ENCODE assay signal across 1 cellular context in the genomic region with DNA sequence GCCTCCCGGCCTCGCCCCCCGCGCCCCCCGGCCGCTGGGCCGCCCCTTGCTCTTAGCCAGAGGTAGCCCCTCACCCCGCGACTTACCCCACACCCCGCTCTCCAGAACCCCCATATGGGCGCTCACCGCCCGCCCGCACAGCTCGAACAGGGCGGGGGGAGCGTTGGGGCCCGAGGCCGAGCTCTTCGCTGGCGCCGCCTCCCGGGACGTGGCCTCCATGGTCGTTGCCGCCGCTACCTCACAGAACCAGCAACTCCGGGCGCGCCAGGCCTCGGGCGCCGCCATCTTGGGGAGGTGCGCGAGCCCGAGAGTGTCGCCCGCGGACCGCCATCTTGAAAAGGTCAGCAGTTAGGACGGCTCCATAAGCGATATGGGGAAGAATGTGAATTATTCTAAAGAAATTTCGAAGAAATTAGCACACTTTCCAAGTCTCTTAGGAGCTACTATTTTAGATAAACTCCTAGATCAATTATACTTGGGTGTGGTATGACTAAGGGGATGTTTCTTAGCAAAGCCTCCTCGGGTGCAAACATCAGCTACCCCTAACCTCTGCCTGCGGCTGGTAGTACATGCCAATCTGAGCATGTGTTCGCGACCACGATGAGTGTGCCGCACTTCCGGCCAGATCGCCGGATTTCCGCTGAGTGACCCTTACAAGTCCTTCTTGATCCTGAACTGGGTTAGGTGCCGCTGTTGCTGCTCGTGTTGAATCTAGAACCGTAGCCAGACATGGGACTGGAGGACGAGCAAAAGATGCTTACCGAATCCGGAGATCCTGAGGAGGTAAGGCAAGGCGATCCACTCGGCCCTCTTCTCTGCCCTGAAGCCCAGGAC.
A peak's percentile ranks its signal among the peaks of the same experiment; 100 is the strongest.
TF ChIP-seq lines count a peak whose summit lies in the region.

A gene with protein sequence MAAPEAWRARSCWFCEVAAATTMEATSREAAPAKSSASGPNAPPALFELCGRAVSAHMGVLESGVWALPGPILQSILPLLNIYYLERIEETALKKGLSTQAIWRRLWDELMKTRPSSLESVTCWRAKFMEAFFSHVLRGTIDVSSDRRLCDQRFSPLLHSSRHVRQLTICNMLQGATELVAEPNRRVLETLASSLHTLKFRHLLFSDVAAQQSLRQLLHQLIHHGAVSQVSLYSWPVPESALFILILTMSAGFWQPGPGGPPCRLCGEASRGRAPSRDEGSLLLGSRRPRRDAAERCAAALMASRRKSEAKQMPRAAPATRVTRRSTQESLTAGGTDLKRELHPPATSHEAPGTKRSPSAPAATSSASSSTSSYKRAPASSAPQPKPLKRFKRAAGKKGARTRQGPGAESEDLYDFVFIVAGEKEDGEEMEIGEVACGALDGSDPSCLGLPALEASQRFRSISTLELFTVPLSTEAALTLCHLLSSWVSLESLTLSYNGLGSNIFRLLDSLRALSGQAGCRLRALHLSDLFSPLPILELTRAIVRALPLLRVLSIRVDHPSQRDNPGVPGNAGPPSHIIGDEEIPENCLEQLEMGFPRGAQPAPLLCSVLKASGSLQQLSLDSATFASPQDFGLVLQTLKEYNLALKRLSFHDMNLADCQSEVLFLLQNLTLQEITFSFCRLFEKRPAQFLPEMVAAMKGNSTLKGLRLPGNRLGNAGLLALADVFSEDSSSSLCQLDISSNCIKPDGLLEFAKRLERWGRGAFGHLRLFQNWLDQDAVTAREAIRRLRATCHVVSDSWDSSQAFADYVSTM (minus strand): TSS at position 579 of the 834 bp plus-strand sequence. CDS start 294 bp downstream, at position 285.
A gene (plus strand): TSS at position 661 of the 834 bp plus-strand sequence. CDS start 69 bp downstream, at position 730.

TF ChIP-seq in K562, 482 proteins besides CTCF, POLR2A, EP300 and RAD21 (continued from another document and continues in another):
- TF ChIP-seq, protein P1, sequence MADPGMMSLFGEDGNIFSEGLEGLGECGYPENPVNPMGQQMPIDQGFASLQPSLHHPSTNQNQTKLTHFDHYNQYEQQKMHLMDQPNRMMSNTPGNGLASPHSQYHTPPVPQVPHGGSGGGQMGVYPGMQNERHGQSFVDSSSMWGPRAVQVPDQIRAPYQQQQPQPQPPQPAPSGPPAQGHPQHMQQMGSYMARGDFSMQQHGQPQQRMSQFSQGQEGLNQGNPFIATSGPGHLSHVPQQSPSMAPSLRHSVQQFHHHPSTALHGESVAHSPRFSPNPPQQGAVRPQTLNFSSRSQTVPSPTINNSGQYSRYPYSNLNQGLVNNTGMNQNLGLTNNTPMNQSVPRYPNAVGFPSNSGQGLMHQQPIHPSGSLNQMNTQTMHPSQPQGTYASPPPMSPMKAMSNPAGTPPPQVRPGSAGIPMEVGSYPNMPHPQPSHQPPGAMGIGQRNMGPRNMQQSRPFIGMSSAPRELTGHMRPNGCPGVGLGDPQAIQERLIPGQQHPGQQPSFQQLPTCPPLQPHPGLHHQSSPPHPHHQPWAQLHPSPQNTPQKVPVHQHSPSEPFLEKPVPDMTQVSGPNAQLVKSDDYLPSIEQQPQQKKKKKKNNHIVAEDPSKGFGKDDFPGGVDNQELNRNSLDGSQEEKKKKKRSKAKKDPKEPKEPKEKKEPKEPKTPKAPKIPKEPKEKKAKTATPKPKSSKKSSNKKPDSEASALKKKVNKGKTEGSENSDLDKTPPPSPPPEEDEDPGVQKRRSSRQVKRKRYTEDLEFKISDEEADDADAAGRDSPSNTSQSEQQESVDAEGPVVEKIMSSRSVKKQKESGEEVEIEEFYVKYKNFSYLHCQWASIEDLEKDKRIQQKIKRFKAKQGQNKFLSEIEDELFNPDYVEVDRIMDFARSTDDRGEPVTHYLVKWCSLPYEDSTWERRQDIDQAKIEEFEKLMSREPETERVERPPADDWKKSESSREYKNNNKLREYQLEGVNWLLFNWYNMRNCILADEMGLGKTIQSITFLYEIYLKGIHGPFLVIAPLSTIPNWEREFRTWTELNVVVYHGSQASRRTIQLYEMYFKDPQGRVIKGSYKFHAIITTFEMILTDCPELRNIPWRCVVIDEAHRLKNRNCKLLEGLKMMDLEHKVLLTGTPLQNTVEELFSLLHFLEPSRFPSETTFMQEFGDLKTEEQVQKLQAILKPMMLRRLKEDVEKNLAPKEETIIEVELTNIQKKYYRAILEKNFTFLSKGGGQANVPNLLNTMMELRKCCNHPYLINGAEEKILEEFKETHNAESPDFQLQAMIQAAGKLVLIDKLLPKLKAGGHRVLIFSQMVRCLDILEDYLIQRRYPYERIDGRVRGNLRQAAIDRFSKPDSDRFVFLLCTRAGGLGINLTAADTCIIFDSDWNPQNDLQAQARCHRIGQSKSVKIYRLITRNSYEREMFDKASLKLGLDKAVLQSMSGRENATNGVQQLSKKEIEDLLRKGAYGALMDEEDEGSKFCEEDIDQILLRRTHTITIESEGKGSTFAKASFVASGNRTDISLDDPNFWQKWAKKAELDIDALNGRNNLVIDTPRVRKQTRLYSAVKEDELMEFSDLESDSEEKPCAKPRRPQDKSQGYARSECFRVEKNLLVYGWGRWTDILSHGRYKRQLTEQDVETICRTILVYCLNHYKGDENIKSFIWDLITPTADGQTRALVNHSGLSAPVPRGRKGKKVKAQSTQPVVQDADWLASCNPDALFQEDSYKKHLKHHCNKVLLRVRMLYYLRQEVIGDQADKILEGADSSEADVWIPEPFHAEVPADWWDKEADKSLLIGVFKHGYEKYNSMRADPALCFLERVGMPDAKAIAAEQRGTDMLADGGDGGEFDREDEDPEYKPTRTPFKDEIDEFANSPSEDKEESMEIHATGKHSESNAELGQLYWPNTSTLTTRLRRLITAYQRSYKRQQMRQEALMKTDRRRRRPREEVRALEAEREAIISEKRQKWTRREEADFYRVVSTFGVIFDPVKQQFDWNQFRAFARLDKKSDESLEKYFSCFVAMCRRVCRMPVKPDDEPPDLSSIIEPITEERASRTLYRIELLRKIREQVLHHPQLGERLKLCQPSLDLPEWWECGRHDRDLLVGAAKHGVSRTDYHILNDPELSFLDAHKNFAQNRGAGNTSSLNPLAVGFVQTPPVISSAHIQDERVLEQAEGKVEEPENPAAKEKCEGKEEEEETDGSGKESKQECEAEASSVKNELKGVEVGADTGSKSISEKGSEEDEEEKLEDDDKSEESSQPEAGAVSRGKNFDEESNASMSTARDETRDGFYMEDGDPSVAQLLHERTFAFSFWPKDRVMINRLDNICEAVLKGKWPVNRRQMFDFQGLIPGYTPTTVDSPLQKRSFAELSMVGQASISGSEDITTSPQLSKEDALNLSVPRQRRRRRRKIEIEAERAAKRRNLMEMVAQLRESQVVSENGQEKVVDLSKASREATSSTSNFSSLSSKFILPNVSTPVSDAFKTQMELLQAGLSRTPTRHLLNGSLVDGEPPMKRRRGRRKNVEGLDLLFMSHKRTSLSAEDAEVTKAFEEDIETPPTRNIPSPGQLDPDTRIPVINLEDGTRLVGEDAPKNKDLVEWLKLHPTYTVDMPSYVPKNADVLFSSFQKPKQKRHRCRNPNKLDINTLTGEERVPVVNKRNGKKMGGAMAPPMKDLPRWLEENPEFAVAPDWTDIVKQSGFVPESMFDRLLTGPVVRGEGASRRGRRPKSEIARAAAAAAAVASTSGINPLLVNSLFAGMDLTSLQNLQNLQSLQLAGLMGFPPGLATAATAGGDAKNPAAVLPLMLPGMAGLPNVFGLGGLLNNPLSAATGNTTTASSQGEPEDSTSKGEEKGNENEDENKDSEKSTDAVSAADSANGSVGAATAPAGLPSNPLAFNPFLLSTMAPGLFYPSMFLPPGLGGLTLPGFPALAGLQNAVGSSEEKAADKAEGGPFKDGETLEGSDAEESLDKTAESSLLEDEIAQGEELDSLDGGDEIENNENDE (IDR thresholded peaks at IDR 0.05; ENCODE audit: low read depth, low read length) = no peak
- TF ChIP-seq NFATC3 (IDR thresholded peaks at IDR 0.05) (no peak), ZKSCAN3 (CRISPR knock-in tag; IDR thresholded peaks at IDR 0.05) (no peak), CHD2 (IDR thresholded peaks at IDR 0.05; ENCODE audit: low read depth, low read length) (no peak), HDAC3 (IDR thresholded peaks at IDR 0.05; ENCODE audit: borderline replicate concordance, partially characterized antibody) (no peak), KDM1A (IDR thresholded peaks at IDR 0.05) (no peak), SMAD4 (CRISPR knock-in tag; conservative IDR thresholded peaks at IDR 0.05) (peak; percentile 62), KDM5B (IDR thresholded peaks at IDR 0.05; ENCODE audit: insufficient replicate concordance, low read depth, low read length) (peak; percentile 94), NRF1 (conservative IDR thresholded peaks at IDR 0.05 in 1 of 2, IDR thresholded peaks at IDR 0.05 in 1 of 2) (peak; percentile 77 to 81), MYC (IDR thresholded peaks at IDR 0.05; ENCODE audit: low read depth, low read length) (peak; percentile 97), MYC (CRISPR knock-in tag; IDR thresholded peaks at IDR 0.05; ENCODE audit: borderline replicate concordance, low read depth) (peak; percentile 99), SAFB2 (IDR thresholded peaks at IDR 0.05; ENCODE audit: borderline replicate concordance, low read depth, low read length, severe bottlenecking) (no peak)
- TF ChIP-seq, protein P2, sequence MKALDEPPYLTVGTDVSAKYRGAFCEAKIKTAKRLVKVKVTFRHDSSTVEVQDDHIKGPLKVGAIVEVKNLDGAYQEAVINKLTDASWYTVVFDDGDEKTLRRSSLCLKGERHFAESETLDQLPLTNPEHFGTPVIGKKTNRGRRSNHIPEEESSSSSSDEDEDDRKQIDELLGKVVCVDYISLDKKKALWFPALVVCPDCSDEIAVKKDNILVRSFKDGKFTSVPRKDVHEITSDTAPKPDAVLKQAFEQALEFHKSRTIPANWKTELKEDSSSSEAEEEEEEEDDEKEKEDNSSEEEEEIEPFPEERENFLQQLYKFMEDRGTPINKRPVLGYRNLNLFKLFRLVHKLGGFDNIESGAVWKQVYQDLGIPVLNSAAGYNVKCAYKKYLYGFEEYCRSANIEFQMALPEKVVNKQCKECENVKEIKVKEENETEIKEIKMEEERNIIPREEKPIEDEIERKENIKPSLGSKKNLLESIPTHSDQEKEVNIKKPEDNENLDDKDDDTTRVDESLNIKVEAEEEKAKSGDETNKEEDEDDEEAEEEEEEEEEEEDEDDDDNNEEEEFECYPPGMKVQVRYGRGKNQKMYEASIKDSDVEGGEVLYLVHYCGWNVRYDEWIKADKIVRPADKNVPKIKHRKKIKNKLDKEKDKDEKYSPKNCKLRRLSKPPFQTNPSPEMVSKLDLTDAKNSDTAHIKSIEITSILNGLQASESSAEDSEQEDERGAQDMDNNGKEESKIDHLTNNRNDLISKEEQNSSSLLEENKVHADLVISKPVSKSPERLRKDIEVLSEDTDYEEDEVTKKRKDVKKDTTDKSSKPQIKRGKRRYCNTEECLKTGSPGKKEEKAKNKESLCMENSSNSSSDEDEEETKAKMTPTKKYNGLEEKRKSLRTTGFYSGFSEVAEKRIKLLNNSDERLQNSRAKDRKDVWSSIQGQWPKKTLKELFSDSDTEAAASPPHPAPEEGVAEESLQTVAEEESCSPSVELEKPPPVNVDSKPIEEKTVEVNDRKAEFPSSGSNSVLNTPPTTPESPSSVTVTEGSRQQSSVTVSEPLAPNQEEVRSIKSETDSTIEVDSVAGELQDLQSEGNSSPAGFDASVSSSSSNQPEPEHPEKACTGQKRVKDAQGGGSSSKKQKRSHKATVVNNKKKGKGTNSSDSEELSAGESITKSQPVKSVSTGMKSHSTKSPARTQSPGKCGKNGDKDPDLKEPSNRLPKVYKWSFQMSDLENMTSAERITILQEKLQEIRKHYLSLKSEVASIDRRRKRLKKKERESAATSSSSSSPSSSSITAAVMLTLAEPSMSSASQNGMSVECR (CRISPR knock-in tag; IDR thresholded peaks at IDR 0.05) = peak; percentile 88
- TF ChIP-seq, protein P3, sequence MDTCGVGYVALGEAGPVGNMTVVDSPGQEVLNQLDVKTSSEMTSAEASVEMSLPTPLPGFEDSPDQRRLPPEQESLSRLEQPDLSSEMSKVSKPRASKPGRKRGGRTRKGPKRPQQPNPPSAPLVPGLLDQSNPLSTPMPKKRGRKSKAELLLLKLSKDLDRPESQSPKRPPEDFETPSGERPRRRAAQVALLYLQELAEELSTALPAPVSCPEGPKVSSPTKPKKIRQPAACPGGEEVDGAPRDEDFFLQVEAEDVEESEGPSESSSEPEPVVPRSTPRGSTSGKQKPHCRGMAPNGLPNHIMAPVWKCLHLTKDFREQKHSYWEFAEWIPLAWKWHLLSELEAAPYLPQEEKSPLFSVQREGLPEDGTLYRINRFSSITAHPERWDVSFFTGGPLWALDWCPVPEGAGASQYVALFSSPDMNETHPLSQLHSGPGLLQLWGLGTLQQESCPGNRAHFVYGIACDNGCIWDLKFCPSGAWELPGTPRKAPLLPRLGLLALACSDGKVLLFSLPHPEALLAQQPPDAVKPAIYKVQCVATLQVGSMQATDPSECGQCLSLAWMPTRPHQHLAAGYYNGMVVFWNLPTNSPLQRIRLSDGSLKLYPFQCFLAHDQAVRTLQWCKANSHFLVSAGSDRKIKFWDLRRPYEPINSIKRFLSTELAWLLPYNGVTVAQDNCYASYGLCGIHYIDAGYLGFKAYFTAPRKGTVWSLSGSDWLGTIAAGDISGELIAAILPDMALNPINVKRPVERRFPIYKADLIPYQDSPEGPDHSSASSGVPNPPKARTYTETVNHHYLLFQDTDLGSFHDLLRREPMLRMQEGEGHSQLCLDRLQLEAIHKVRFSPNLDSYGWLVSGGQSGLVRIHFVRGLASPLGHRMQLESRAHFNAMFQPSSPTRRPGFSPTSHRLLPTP (IDR thresholded peaks at IDR 0.05; ENCODE audit: borderline replicate concordance, extremely low read depth, insufficient read length) = no peak
- TF ChIP-seq, protein P4, sequence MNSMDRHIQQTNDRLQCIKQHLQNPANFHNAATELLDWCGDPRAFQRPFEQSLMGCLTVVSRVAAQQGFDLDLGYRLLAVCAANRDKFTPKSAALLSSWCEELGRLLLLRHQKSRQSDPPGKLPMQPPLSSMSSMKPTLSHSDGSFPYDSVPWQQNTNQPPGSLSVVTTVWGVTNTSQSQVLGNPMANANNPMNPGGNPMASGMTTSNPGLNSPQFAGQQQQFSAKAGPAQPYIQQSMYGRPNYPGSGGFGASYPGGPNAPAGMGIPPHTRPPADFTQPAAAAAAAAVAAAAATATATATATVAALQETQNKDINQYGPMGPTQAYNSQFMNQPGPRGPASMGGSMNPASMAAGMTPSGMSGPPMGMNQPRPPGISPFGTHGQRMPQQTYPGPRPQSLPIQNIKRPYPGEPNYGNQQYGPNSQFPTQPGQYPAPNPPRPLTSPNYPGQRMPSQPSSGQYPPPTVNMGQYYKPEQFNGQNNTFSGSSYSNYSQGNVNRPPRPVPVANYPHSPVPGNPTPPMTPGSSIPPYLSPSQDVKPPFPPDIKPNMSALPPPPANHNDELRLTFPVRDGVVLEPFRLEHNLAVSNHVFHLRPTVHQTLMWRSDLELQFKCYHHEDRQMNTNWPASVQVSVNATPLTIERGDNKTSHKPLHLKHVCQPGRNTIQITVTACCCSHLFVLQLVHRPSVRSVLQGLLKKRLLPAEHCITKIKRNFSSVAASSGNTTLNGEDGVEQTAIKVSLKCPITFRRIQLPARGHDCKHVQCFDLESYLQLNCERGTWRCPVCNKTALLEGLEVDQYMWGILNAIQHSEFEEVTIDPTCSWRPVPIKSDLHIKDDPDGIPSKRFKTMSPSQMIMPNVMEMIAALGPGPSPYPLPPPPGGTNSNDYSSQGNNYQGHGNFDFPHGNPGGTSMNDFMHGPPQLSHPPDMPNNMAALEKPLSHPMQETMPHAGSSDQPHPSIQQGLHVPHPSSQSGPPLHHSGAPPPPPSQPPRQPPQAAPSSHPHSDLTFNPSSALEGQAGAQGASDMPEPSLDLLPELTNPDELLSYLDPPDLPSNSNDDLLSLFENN (IDR thresholded peaks at IDR 0.05; ENCODE audit: low read depth in 2 of 2, low read length in 2 of 2) = peak in 1 of 2 experiments; percentile 72; a peak in 1 of 4 replicates
- TF ChIP-seq, protein P5, sequence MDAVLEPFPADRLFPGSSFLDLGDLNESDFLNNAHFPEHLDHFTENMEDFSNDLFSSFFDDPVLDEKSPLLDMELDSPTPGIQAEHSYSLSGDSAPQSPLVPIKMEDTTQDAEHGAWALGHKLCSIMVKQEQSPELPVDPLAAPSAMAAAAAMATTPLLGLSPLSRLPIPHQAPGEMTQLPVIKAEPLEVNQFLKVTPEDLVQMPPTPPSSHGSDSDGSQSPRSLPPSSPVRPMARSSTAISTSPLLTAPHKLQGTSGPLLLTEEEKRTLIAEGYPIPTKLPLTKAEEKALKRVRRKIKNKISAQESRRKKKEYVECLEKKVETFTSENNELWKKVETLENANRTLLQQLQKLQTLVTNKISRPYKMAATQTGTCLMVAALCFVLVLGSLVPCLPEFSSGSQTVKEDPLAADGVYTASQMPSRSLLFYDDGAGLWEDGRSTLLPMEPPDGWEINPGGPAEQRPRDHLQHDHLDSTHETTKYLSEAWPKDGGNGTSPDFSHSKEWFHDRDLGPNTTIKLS (IDR thresholded peaks at IDR 0.05; ENCODE audit: borderline replicate concordance, low read depth) = peak; percentile 99
